1 cellular context compared by ENCODE assay signal in the genomic region with DNA sequence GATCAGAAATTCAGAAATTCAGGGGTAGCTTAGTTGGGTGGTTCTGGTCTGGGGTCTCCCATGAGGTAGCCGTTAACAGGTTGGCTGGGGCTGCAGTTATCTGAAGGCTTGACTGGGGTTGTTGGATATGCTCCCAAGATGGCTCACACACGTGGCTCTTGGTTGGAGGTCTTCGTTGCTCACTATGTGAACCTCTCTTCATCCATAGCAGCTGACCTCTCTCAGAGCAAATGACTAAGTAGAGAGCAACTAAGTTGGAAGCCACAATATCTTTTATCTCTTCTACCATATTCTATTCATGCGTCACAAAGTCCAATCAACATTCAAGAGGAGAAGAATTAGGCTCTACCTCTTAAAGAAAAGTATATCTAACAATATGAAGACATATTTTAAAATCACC.
TF ChIP-seq lines count a peak whose summit lies in the region.

No MANE protein-coding gene starts in this region.

TF ChIP-seq in K562, 482 proteins besides CTCF, POLR2A, EP300 and RAD21 (continues in another document):
- TF ChIP-seq, protein P1, sequence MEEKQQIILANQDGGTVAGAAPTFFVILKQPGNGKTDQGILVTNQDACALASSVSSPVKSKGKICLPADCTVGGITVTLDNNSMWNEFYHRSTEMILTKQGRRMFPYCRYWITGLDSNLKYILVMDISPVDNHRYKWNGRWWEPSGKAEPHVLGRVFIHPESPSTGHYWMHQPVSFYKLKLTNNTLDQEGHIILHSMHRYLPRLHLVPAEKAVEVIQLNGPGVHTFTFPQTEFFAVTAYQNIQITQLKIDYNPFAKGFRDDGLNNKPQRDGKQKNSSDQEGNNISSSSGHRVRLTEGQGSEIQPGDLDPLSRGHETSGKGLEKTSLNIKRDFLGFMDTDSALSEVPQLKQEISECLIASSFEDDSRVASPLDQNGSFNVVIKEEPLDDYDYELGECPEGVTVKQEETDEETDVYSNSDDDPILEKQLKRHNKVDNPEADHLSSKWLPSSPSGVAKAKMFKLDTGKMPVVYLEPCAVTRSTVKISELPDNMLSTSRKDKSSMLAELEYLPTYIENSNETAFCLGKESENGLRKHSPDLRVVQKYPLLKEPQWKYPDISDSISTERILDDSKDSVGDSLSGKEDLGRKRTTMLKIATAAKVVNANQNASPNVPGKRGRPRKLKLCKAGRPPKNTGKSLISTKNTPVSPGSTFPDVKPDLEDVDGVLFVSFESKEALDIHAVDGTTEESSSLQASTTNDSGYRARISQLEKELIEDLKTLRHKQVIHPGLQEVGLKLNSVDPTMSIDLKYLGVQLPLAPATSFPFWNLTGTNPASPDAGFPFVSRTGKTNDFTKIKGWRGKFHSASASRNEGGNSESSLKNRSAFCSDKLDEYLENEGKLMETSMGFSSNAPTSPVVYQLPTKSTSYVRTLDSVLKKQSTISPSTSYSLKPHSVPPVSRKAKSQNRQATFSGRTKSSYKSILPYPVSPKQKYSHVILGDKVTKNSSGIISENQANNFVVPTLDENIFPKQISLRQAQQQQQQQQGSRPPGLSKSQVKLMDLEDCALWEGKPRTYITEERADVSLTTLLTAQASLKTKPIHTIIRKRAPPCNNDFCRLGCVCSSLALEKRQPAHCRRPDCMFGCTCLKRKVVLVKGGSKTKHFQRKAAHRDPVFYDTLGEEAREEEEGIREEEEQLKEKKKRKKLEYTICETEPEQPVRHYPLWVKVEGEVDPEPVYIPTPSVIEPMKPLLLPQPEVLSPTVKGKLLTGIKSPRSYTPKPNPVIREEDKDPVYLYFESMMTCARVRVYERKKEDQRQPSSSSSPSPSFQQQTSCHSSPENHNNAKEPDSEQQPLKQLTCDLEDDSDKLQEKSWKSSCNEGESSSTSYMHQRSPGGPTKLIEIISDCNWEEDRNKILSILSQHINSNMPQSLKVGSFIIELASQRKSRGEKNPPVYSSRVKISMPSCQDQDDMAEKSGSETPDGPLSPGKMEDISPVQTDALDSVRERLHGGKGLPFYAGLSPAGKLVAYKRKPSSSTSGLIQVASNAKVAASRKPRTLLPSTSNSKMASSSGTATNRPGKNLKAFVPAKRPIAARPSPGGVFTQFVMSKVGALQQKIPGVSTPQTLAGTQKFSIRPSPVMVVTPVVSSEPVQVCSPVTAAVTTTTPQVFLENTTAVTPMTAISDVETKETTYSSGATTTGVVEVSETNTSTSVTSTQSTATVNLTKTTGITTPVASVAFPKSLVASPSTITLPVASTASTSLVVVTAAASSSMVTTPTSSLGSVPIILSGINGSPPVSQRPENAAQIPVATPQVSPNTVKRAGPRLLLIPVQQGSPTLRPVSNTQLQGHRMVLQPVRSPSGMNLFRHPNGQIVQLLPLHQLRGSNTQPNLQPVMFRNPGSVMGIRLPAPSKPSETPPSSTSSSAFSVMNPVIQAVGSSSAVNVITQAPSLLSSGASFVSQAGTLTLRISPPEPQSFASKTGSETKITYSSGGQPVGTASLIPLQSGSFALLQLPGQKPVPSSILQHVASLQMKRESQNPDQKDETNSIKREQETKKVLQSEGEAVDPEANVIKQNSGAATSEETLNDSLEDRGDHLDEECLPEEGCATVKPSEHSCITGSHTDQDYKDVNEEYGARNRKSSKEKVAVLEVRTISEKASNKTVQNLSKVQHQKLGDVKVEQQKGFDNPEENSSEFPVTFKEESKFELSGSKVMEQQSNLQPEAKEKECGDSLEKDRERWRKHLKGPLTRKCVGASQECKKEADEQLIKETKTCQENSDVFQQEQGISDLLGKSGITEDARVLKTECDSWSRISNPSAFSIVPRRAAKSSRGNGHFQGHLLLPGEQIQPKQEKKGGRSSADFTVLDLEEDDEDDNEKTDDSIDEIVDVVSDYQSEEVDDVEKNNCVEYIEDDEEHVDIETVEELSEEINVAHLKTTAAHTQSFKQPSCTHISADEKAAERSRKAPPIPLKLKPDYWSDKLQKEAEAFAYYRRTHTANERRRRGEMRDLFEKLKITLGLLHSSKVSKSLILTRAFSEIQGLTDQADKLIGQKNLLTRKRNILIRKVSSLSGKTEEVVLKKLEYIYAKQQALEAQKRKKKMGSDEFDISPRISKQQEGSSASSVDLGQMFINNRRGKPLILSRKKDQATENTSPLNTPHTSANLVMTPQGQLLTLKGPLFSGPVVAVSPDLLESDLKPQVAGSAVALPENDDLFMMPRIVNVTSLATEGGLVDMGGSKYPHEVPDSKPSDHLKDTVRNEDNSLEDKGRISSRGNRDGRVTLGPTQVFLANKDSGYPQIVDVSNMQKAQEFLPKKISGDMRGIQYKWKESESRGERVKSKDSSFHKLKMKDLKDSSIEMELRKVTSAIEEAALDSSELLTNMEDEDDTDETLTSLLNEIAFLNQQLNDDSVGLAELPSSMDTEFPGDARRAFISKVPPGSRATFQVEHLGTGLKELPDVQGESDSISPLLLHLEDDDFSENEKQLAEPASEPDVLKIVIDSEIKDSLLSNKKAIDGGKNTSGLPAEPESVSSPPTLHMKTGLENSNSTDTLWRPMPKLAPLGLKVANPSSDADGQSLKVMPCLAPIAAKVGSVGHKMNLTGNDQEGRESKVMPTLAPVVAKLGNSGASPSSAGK (IDR thresholded peaks at IDR 0.05) = peak; percentile 60
- TF ChIP-seq ZNF165 (CRISPR knock-in tag; IDR thresholded peaks at IDR 0.05; ENCODE audit: borderline replicate concordance) (no peak), FOSL1 (tag; conservative IDR thresholded peaks at IDR 0.05) (peak; percentile 78), ARID1B (IDR thresholded peaks at IDR 0.05) (peak; percentile 55), CBFA2T3 (IDR thresholded peaks at IDR 0.05) (peak; percentile 15; the same call in 1 of the 2 replicates), L3MBTL2 (IDR thresholded peaks at IDR 0.05) (peak; percentile 51), RBM39 (optimal IDR thresholded peaks at IDR 0.05; ENCODE audit: low read depth, low read length) (no peak), ZNF436 (CRISPR knock-in tag; IDR thresholded peaks at IDR 0.05) (no peak), YY1 (IDR thresholded peaks at IDR 0.05; ENCODE audit: borderline replicate concordance in 1 of 3, control insufficient read depth in 1 of 3, extremely low read depth in 1 of 3, insufficient read depth in 3 of 3, insufficient read length in 1 of 3, insufficient replicate concordance in 2 of 3, low read depth in 1 of 3, low read length in 2 of 3) (peak in 1 of 3 experiments; percentile 37), SIN3A (IDR thresholded peaks at IDR 0.05; ENCODE audit: borderline replicate concordance in 2 of 2, control insufficient read depth in 1 of 2, low read depth in 2 of 2, low read length in 2 of 2) (no peak), TRIM28 (IDR thresholded peaks at IDR 0.05) (no peak), TEAD1 (CRISPR knock-in tag; IDR thresholded peaks at IDR 0.05) (no peak), BACH1 (tag; IDR thresholded peaks at IDR 0.05) (no peak), TAF9B (IDR thresholded peaks at IDR 0.05; ENCODE audit: partially characterized antibody) (no peak), OTX1 (CRISPR knock-in tag; IDR thresholded peaks at IDR 0.05) (no peak), JUND (IDR thresholded peaks at IDR 0.05; ENCODE audit: borderline replicate concordance, low read depth, low read length) (peak; percentile 28; the same call in 1 of the 2 replicates), JUND (tag; IDR thresholded peaks at IDR 0.05; ENCODE audit: borderline replicate concordance, low read depth, low read length) (0 out of 3 replicates have a peak, but pooled peaks have one; percentile 42)
- TF ChIP-seq, protein P2, sequence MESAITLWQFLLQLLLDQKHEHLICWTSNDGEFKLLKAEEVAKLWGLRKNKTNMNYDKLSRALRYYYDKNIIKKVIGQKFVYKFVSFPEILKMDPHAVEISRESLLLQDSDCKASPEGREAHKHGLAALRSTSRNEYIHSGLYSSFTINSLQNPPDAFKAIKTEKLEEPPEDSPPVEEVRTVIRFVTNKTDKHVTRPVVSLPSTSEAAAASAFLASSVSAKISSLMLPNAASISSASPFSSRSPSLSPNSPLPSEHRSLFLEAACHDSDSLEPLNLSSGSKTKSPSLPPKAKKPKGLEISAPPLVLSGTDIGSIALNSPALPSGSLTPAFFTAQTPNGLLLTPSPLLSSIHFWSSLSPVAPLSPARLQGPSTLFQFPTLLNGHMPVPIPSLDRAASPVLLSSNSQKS (CRISPR knock-in tag; IDR thresholded peaks at IDR 0.05) = no peak
- TF ChIP-seq, protein P3, sequence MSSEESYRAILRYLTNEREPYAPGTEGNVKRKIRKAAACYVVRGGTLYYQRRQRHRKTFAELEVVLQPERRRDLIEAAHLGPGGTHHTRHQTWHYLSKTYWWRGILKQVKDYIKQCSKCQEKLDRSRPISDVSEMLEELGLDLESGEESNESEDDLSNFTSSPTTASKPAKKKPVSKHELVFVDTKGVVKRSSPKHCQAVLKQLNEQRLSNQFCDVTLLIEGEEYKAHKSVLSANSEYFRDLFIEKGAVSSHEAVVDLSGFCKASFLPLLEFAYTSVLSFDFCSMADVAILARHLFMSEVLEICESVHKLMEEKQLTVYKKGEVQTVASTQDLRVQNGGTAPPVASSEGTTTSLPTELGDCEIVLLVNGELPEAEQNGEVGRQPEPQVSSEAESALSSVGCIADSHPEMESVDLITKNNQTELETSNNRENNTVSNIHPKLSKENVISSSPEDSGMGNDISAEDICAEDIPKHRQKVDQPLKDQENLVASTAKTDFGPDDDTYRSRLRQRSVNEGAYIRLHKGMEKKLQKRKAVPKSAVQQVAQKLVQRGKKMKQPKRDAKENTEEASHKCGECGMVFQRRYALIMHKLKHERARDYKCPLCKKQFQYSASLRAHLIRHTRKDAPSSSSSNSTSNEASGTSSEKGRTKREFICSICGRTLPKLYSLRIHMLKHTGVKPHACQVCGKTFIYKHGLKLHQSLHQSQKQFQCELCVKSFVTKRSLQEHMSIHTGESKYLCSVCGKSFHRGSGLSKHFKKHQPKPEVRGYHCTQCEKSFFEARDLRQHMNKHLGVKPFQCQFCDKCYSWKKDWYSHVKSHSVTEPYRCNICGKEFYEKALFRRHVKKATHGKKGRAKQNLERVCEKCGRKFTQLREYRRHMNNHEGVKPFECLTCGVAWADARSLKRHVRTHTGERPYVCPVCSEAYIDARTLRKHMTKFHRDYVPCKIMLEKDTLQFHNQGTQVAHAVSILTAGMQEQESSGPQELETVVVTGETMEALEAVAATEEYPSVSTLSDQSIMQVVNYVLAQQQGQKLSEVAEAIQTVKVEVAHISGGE (CRISPR knock-in tag; IDR thresholded peaks at IDR 0.05) = no peak
- TF ChIP-seq, protein P4, sequence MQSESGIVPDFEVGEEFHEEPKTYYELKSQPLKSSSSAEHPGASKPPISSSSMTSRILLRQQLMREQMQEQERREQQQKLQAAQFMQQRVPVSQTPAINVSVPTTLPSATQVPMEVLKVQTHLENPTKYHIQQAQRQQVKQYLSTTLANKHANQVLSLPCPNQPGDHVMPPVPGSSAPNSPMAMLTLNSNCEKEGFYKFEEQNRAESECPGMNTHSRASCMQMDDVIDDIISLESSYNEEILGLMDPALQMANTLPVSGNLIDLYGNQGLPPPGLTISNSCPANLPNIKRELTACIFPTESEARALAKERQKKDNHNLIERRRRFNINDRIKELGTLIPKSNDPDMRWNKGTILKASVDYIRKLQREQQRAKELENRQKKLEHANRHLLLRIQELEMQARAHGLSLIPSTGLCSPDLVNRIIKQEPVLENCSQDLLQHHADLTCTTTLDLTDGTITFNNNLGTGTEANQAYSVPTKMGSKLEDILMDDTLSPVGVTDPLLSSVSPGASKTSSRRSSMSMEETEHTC (IDR thresholded peaks at IDR 0.05) = no peak
- TF ChIP-seq, protein P5, sequence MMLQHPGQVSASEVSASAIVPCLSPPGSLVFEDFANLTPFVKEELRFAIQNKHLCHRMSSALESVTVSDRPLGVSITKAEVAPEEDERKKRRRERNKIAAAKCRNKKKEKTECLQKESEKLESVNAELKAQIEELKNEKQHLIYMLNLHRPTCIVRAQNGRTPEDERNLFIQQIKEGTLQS (IDR thresholded peaks at IDR 0.05) = peak; percentile 38; the same call in 1 of the 2 replicates
- TF ChIP-seq, protein P5 (CRISPR knock-in tag; conservative IDR thresholded peaks at IDR 0.05) = no peak
- TF ChIP-seq, protein P6, sequence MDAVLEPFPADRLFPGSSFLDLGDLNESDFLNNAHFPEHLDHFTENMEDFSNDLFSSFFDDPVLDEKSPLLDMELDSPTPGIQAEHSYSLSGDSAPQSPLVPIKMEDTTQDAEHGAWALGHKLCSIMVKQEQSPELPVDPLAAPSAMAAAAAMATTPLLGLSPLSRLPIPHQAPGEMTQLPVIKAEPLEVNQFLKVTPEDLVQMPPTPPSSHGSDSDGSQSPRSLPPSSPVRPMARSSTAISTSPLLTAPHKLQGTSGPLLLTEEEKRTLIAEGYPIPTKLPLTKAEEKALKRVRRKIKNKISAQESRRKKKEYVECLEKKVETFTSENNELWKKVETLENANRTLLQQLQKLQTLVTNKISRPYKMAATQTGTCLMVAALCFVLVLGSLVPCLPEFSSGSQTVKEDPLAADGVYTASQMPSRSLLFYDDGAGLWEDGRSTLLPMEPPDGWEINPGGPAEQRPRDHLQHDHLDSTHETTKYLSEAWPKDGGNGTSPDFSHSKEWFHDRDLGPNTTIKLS (IDR thresholded peaks at IDR 0.05; ENCODE audit: borderline replicate concordance, low read depth) = no peak
- TF ChIP-seq, protein P7, sequence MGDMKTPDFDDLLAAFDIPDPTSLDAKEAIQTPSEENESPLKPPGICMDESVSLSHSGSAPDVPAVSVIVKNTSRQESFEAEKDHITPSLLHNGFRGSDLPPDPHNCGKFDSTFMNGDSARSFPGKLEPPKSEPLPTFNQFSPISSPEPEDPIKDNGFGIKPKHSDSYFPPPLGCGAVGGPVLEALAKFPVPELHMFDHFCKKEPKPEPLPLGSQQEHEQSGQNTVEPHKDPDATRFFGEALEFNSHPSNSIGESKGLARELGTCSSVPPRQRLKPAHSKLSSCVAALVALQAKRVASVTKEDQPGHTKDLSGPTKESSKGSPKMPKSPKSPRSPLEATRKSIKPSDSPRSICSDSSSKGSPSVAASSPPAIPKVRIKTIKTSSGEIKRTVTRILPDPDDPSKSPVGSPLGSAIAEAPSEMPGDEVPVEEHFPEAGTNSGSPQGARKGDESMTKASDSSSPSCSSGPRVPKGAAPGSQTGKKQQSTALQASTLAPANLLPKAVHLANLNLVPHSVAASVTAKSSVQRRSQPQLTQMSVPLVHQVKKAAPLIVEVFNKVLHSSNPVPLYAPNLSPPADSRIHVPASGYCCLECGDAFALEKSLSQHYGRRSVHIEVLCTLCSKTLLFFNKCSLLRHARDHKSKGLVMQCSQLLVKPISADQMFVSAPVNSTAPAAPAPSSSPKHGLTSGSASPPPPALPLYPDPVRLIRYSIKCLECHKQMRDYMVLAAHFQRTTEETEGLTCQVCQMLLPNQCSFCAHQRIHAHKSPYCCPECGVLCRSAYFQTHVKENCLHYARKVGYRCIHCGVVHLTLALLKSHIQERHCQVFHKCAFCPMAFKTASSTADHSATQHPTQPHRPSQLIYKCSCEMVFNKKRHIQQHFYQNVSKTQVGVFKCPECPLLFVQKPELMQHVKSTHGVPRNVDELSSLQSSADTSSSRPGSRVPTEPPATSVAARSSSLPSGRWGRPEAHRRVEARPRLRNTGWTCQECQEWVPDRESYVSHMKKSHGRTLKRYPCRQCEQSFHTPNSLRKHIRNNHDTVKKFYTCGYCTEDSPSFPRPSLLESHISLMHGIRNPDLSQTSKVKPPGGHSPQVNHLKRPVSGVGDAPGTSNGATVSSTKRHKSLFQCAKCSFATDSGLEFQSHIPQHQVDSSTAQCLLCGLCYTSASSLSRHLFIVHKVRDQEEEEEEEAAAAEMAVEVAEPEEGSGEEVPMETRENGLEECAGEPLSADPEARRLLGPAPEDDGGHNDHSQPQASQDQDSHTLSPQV (IDR thresholded peaks at IDR 0.05) = 0 out of 2 replicates have a peak, but pooled peaks have one; percentile 43
